In the genomic region with DNA sequence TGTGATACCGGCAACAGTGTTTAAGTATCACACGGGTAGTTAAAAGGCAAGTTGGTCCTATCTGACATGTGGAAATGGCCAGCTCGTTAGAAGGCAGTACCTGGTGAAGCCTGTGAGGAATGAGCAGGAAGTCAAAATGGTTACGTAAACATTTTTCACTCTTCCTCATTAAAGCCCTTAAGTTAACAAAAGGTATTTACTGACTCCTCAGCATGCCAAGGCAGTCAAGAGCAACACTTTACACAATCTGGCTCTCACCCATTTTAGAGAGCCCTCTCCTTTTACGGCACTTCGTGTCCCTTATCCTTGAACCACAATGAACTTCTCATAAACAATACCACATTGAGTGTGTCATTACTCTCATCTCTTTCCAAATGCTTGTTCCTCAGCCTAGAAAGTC, we compare ENCODE assay signal across 11 cellular contexts. TPM values are rescaled to one million over a fixed set of nuclear protein-coding genes. Genes with fewer than 3 reads are reported as not detected.
DNase-seq lines count a peak whose midpoint lies in the region; TF ChIP-seq lines count a peak whose summit lies in the region.
"Had no signal": no experiment of that assay in that cellular context is flagged by ENCODE, and none has a peak within 500 bp of the region (broad histone marks: within the 10 kb centered on the region; RNA-seq: fewer than 3 reads in every experiment).

No MANE protein-coding gene starts in this region.

- peaks cover 22% of the 10 kb centered on the region for H3F3A ChIP-seq in SK-N-SH (replicated peaks; ENCODE audit: insufficient read depth)

- DNase-seq in DMS79 treated with DMSO at 0.1 percent for 48 hours (lab: John Stamatoyannopoulos, UW) = peak; percentile 92
- peak; percentile 28 for DNase-seq in NCI-H2107 (lab: John Stamatoyannopoulos, UW)
- peak; percentile 56 for DNase-seq in endodermal cell
- no peak for DNase-seq in activated CD4-positive, alpha-beta memory T cell treated with anti-CD3 and anti-CD28 coated beads for 36 hours
- no peak for DNase-seq in cerebellar nuclear complex (lab: John Stamatoyannopoulos, UW)
- DNase-seq in SK-N-SH = no peak
- DNase-seq in AG20443 (ENCODE audit: low spot score) = no peak
- DNase-seq: activated CD8-positive, alpha-beta T cell treated with anti-CD3 and anti-CD28 coated beads, Interleukin-2, amount 10 ng/mL, durations not matched to agents 7 days and 5 days; Calu3; kidney had no signal

- H3K4me3 ChIP-seq in endodermal cell (ENCODE audit: low read length) (peak overlapping the region; percentile 27), muscle layer of duodenum (ENCODE audit: low read depth in 1 of 2, low read length in 2 of 2) (no peak overlapping the region), SK-N-SH (ENCODE audit: low read depth in 2 of 2, low read length in 1 of 2) (no peak overlapping the region)

- TF ChIP-seq CTCF in endodermal cell (conservative IDR thresholded peaks at IDR 0.05) (peak; percentile 24), SK-N-SH (IDR thresholded peaks at IDR 0.05) (no peak)

- no peaks in the 10 kb centered on the region for H3K9me2 ChIP-seq in SK-N-SH

- H3K4me3 Mint-ChIP-seq in endodermal cell = peak overlapping the region; percentile 22
- no peak overlapping the region for H3K4me3 Mint-ChIP-seq in activated CD4-positive, alpha-beta memory T cell treated with anti-CD3 and anti-CD28 coated beads for 36 hours
- H3K4me3 Mint-ChIP-seq: activated CD8-positive, alpha-beta T cell treated with anti-CD3 and anti-CD28 coated beads, Interleukin-2, amount 10 ng/mL, durations not matched to agents 7 days and 5 days had no signal

- CTCF ChIA-PET in activated CD4-positive, alpha-beta memory T cell treated with anti-CD3 and anti-CD28 coated beads for 36 hours (lab: Charles Lee) = interaction anchor here (1.4 kb wide), 1 partner anchor 33 kb away, joined by 6 read pairs; no protein-coding TSS in a partner anchor
- CTCF ChIA-PET in SK-N-SH (lab: Yijun Ruan, JAX) = interaction anchor here (0.6 to 2.1 kb wide), 11 partner anchors 9 to 1370 kb away, joined by 3 to 15 read pairs (median 3); a partner anchor contains a TSS

- peaks cover 46% of the 10 kb centered on the region for H3K36me3 Mint-ChIP-seq in endodermal cell (ENCODE audit: low read depth)
- H3K36me3 Mint-ChIP-seq in activated CD4-positive, alpha-beta memory T cell treated with anti-CD3 and anti-CD28 coated beads for 36 hours = peaks cover 15% of the 10 kb centered on the region

- H3K4me1 Mint-ChIP-seq in endodermal cell = peaks cover 36% of the 10 kb centered on the region
- H3K4me1 Mint-ChIP-seq in activated CD4-positive, alpha-beta memory T cell treated with anti-CD3 and anti-CD28 coated beads for 36 hours (ENCODE audit: low read depth) = peaks cover 22% of the 10 kb centered on the region

- H3K4me2 ChIP-seq in SK-N-SH = no peak overlapping the region

- H3K4me1 ChIP-seq in endodermal cell (ENCODE audit: control insufficient read depth, insufficient read depth, low read length) = peaks cover 7% of the 10 kb centered on the region
- peaks cover 8 to 10% of the 10 kb centered on the region in 2 donors for H3K4me1 ChIP-seq in muscle layer of duodenum (ENCODE audit: control insufficient read depth in 1 of 2, insufficient read depth in 2 of 2, low read length in 2 of 2)
- 0 out of 4 replicates have a peak, but pooled peaks cover 0 to 10% of the 10 kb centered on the region in 2 experiments for H3K4me1 ChIP-seq in SK-N-SH (ENCODE audit: control insufficient read depth in 1 of 2, insufficient read depth in 2 of 2, low read depth in 1 of 2, low read length in 1 of 2)

- peaks cover 11% of the 10 kb centered on the region; the same call in 1 of the 2 replicates for H3K79me2 ChIP-seq in SK-N-SH (ENCODE audit: insufficient read depth)

- POLR2A ChIA-PET in activated CD4-positive, alpha-beta memory T cell treated with anti-CD3 and anti-CD28 coated beads for 36 hours (lab: Charles Lee) = no interaction called here
- POLR2A ChIA-PET in SK-N-SH (lab: Yijun Ruan, JAX) = interaction anchor here (1.4 kb wide), 1 partner anchor 11 kb away, joined by 7 read pairs; a partner anchor contains a TSS

- H3K36me3 ChIP-seq in endodermal cell (ENCODE audit: control insufficient read depth, insufficient read depth, low read length) = peaks cover 50% of the 10 kb centered on the region
- peaks cover 0 to 13% of the 10 kb centered on the region in 2 donors for H3K36me3 ChIP-seq in muscle layer of duodenum (ENCODE audit: control insufficient read depth in 1 of 2, insufficient read depth in 2 of 2, low read length in 2 of 2)
- H3K36me3 ChIP-seq in SK-N-SH (replicated peaks in 1 of 2; ENCODE audit: control insufficient read depth in 1 of 2, insufficient read depth in 2 of 2, low read length in 1 of 2) = peaks cover 12 to 26% of the 10 kb centered on the region in 2 experiments

- H3K27ac ChIP-seq in endodermal cell (ENCODE audit: low read depth, low read length) (no peak overlapping the region), muscle layer of duodenum (ENCODE audit: low read length) (peak overlapping the region; percentile 26), SK-N-SH (ENCODE audit: low read depth in 2 of 2, low read length in 1 of 2) (no peak overlapping the region)

- intact Hi-C loops in activated CD4-positive, alpha-beta memory T cell treated with anti-CD3 and anti-CD28 coated beads for 36 hours (cut with micrococcal nuclease) = no loop called here

- no peaks in the 10 kb centered on the region for H3K9me3 ChIP-seq in endodermal cell (ENCODE audit: control insufficient read depth, low read length)
- no peaks in the 10 kb centered on the region for H3K9me3 ChIP-seq in muscle layer of duodenum (ENCODE audit: control insufficient read depth in 1 of 2, low read length in 2 of 2)
- no peaks in the 10 kb centered on the region for H3K9me3 ChIP-seq in SK-N-SH

- H2AFZ ChIP-seq in SK-N-SH (ENCODE audit: low read depth) = no peak overlapping the region

- H3K9me3 Mint-ChIP-seq in endodermal cell = no peaks in the 10 kb centered on the region
- H3K9me3 Mint-ChIP-seq in activated CD4-positive, alpha-beta memory T cell treated with anti-CD3 and anti-CD28 coated beads for 36 hours = no peaks in the 10 kb centered on the region

- H4K20me1 ChIP-seq in SK-N-SH (ENCODE audit: insufficient read depth) = no peaks in the 10 kb centered on the region

- H3K9ac ChIP-seq in endodermal cell (ENCODE audit: extremely low read depth, low read length, poor library complexity, severe bottlenecking) = no peak overlapping the region
- no peak overlapping the region for H3K9ac ChIP-seq in SK-N-SH

- no peak for TF ChIP-seq RAD21 in SK-N-SH (IDR thresholded peaks at IDR 0.05; ENCODE audit: low read length)

- H3K27me3 ChIP-seq in endodermal cell (ENCODE audit: control insufficient read depth, insufficient read depth, low read length, poor library complexity, severe bottlenecking) (no peaks in the 10 kb centered on the region), muscle layer of duodenum (ENCODE audit: low read depth, low read length) (no peaks in the 10 kb centered on the region), SK-N-SH (ENCODE audit: insufficient read depth) (no peaks in the 10 kb centered on the region)

- H3K27me3 Mint-ChIP-seq in endodermal cell (ENCODE audit: insufficient read depth) = no peaks in the 10 kb centered on the region
- H3K27me3 Mint-ChIP-seq in activated CD4-positive, alpha-beta memory T cell treated with anti-CD3 and anti-CD28 coated beads for 36 hours = no peaks in the 10 kb centered on the region

- WGBS in endodermal cell (ENCODE audit: insufficient coverage in 1 of 2, insufficient read length in 1 of 2), 2 experiments = 48% methylated on average over 3 to 6 of the region's 6 CpGs
- WGBS in SK-N-SH (ENCODE audit: low lambda C conversion rate) = 86% methylated on average over 6 of the region's 6 CpGs

- peak overlapping the region; percentile 92 for H3K27ac Mint-ChIP-seq in endodermal cell
- no peak overlapping the region for H3K27ac Mint-ChIP-seq in activated CD4-positive, alpha-beta memory T cell treated with anti-CD3 and anti-CD28 coated beads for 36 hours
- H3K27ac Mint-ChIP-seq: activated CD8-positive, alpha-beta T cell treated with anti-CD3 and anti-CD28 coated beads, Interleukin-2, amount 10 ng/mL, durations not matched to agents 7 days and 5 days had no signal

- no peak for TF ChIP-seq EP300 in SK-N-SH (IDR thresholded peaks at IDR 0.05; ENCODE audit: borderline replicate concordance in 1 of 2, low read depth in 1 of 2, low read length in 1 of 2)

TF ChIP-seq in SK-N-SH, 30 proteins besides CTCF, POLR2A, EP300 and RAD21:
- TF ChIP-seq POLR2AphosphoS5 (IDR thresholded peaks at IDR 0.05; ENCODE audit: low read depth, low read length) (no peak), RFX5 (IDR thresholded peaks at IDR 0.05; ENCODE audit: low read length) (no peak)
- TF ChIP-seq, protein P1, sequence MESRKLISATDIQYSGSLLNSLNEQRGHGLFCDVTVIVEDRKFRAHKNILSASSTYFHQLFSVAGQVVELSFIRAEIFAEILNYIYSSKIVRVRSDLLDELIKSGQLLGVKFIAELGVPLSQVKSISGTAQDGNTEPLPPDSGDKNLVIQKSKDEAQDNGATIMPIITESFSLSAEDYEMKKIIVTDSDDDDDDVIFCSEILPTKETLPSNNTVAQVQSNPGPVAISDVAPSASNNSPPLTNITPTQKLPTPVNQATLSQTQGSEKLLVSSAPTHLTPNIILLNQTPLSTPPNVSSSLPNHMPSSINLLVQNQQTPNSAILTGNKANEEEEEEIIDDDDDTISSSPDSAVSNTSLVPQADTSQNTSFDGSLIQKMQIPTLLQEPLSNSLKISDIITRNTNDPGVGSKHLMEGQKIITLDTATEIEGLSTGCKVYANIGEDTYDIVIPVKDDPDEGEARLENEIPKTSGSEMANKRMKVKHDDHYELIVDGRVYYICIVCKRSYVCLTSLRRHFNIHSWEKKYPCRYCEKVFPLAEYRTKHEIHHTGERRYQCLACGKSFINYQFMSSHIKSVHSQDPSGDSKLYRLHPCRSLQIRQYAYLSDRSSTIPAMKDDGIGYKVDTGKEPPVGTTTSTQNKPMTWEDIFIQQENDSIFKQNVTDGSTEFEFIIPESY (IDR thresholded peaks at IDR 0.05; ENCODE audit: borderline replicate concordance, low read depth) = no peak

RNA-seq across cellular contexts. Expression of a gene that starts 11.0 kb away (rescaled TPM):
- 10 to 100 TPM; 17.6 to 19.9 TPM for total RNA-seq in endodermal cell
- 18.2 TPM for polyA plus RNA-seq in endodermal cell (2013, experiment 1 of 2)
- 16.0 TPM for polyA plus RNA-seq in endodermal cell (2013, experiment 2 of 2)
- total RNA-seq in activated CD4-positive, alpha-beta memory T cell treated with anti-CD3 and anti-CD28 coated beads for 36 hours = 10 to 100 TPM; 18.5 to 21.1 TPM
- 5.6 and 6.5 TPM in 2 replicates for polyA plus RNA-seq in SK-N-SH (2012; rRNA removed)
- polyA plus RNA-seq in SK-N-SH (2012; cell fraction: cytosol; rRNA removed) = 7.5 and 8.8 TPM in 2 replicates
- 5.7 and 10.8 TPM in 2 replicates for polyA plus RNA-seq in SK-N-SH (2012; cell fraction: nucleus; rRNA removed)

Comparison
In these comparisons a context has a peak if more than half of its experiments do, and no peak if none do; other contexts are left out.
1. DNase-seq: peak in DMS79 treated with DMSO at 0.1 percent for 48 hours (single experiment), NCI-H2107 (single experiment) and endodermal cell (single experiment); none in activated CD4-positive, alpha-beta memory T cell treated with anti-CD3 and anti-CD28 coated beads for 36 hours (single experiment), cerebellar nuclear complex (0 of 2), SK-N-SH (single experiment) and AG20443 (single experiment).